ENCODE assay signal across 23 cellular contexts in genomic region chr13:38086013-38086412, GRCh38.
"Had no signal": no experiment of that assay in that cellular context is flagged by ENCODE, and none has a peak within 500 bp of the region (broad histone marks: within the 10 kb centered on the region; RNA-seq: fewer than 3 reads in every experiment).

No MANE protein-coding gene starts in this region.

- H3K4me1 Mint-ChIP-seq: immature natural killer cell, mesothelial cell of epicardium had no signal

- H3K27me3 ChIP-seq: colonic mucosa, dorsolateral prefrontal cortex, esophagus muscularis mucosa, foreskin keratinocyte, gastroesophageal sphincter, heart left ventricle, hepatocyte, left lung had no signal

- H3K9me3 ChIP-seq: colonic mucosa, lower lobe of right lung had no signal

- H3K4me3 Mint-ChIP-seq: dendritic cell treated with granulocyte-macrophage colony-stimulating factor and Interleukin-4, amounts not matched to agents 40 ng/mL and 50 ng/mL, for 4 days; immature natural killer cell; mesothelial cell of epicardium had no signal

- H3K4me1 ChIP-seq: colonic mucosa, esophagus muscularis mucosa, foreskin keratinocyte, gastroesophageal sphincter, heart left ventricle, left lung, lower lobe of right lung had no signal

- H3K27me3 Mint-ChIP-seq: dendritic cell treated with granulocyte-macrophage colony-stimulating factor and Interleukin-4, amounts not matched to agents 40 ng/mL and 50 ng/mL, for 4 days had no signal

- H3K27ac Mint-ChIP-seq: dendritic cell treated with granulocyte-macrophage colony-stimulating factor and Interleukin-4, amounts not matched to agents 40 ng/mL and 50 ng/mL, for 4 days; immature natural killer cell; mesothelial cell of epicardium had no signal

- H3K4me3 ChIP-seq: colonic mucosa, dorsolateral prefrontal cortex, esophagus muscularis mucosa, gastroesophageal sphincter, heart left ventricle, hepatocyte, left lung, lower lobe of right lung, mucosa of descending colon had no signal

- H3K36me3 Mint-ChIP-seq: mesothelial cell of epicardium had no signal

- FAIRE-seq: endothelial cell of umbilical vein, frontal cortex had no signal

- DNase-seq: colonic mucosa; cortex of kidney; dorsolateral prefrontal cortex; effector CD4-positive, alpha-beta T cell; effector memory CD4-positive, alpha-beta T cell; foreskin keratinocyte; hypothalamus; immature natural killer cell; islet precursor cell; left ventricle myocardium superior; lower lobe of right lung; mesenchymal stem cell; mucosa of descending colon had no signal

- ATAC-seq: foreskin keratinocyte, gastroesophageal sphincter, heart left ventricle, left cardiac atrium, left lung, left ventricle myocardium superior, mucosa of descending colon had no signal

- H3K36me3 ChIP-seq: colonic mucosa, esophagus muscularis mucosa, heart left ventricle, lower lobe of right lung had no signal

- H3K27ac ChIP-seq: colonic mucosa, dorsolateral prefrontal cortex, esophagus muscularis mucosa, foreskin keratinocyte, gastroesophageal sphincter, heart left ventricle, hepatocyte, left lung, lower lobe of right lung had no signal
